In the genomic region with DNA sequence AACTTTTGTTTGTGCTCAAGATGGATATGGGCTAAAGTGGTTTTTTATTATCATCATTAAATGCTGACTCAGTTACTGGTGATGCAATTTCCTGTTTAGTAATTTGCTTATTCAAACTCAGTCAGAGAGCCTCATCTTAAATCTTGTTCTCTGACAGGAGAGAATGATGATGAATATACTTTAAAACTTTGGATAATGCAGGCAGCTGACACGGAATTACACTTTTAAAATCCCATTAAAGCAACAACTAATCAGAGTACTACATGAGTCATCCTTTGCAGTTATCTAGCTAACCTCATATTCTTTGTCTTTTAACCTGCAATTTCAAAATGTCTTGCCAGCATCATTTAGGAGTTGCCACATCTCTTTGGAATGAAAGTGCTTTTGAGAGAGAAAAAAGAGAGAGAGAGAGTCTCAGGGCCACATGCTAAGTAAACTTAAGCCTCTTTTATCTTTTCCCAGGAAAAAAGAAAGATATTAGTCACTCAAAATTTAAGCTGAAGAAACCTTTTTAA, we compare ENCODE assay signal across 1 cellular context.
TF ChIP-seq lines count a peak whose summit lies in the region.

No MANE protein-coding gene starts in this region.

TF ChIP-seq in HEK293, 187 proteins besides CTCF, POLR2A, EP300 and RAD21 (continued from another document and continues in another):
- TF ChIP-seq ZNF112 (tag by site-specific recombination; IDR thresholded peaks at IDR 0.05) (no peak), GLIS1 (tag by site-specific recombination; IDR thresholded peaks at IDR 0.05) (no peak), ZNF23 (tag by site-specific recombination; IDR thresholded peaks at IDR 0.05; ENCODE audit: borderline replicate concordance) (no peak), KLF8 (tag by site-specific recombination; IDR thresholded peaks at IDR 0.05) (peak; percentile 87), ZNF223 (tag by site-specific recombination; IDR thresholded peaks at IDR 0.05) (no peak), ZNF626 (tag by site-specific recombination; IDR thresholded peaks at IDR 0.05) (no peak), ZNF211 (tag by site-specific recombination; IDR thresholded peaks at IDR 0.05; ENCODE audit: low read depth) (no peak), ZSCAN30 (tag by site-specific recombination; IDR thresholded peaks at IDR 0.05) (0 out of 2 replicates have a peak, but pooled peaks have one; percentile 37), ZNF670 (tag by site-specific recombination; IDR thresholded peaks at IDR 0.05; ENCODE audit: low read depth) (no peak), IKZF3 (tag by site-specific recombination; IDR thresholded peaks at IDR 0.05) (peak; percentile 65; the same call in 1 of the 2 replicates), SETDB1 (IDR thresholded peaks at IDR 0.05; ENCODE audit: insufficient read length, low read length) (peak; percentile 23), ZNF202 (tag by site-specific recombination; IDR thresholded peaks at IDR 0.05; ENCODE audit: borderline replicate concordance) (no peak), ZNF623 (tag by site-specific recombination; IDR thresholded peaks at IDR 0.05) (peak; percentile 42; the same call in 1 of the 2 replicates), ZNF426 (tag by site-specific recombination; IDR thresholded peaks at IDR 0.05) (no peak), ZNF37A (tag by site-specific recombination; IDR thresholded peaks at IDR 0.05) (no peak), GLI4 (tag by site-specific recombination; IDR thresholded peaks at IDR 0.05) (no peak), YY1 (tag by site-specific recombination; IDR thresholded peaks at IDR 0.05) (no peak), ZNF391 (tag by site-specific recombination; IDR thresholded peaks at IDR 0.05; ENCODE audit: borderline replicate concordance, low read depth) (peak; percentile 71; the same call in 1 of the 2 replicates), ZBTB8A (tag by site-specific recombination; IDR thresholded peaks at IDR 0.05) (no peak), ZNF610 (tag by site-specific recombination; IDR thresholded peaks at IDR 0.05; ENCODE audit: borderline replicate concordance) (no peak), ZNF404 (tag by site-specific recombination; IDR thresholded peaks at IDR 0.05) (no peak), ZNF132 (tag by site-specific recombination; IDR thresholded peaks at IDR 0.05; ENCODE audit: borderline replicate concordance) (no peak), ZNF785 (tag by site-specific recombination; IDR thresholded peaks at IDR 0.05) (no peak), ZNF266 (tag by site-specific recombination; IDR thresholded peaks at IDR 0.05; ENCODE audit: low read depth) (no peak), ZNF549 (tag by site-specific recombination; IDR thresholded peaks at IDR 0.05) (no peak), ZFP69B (tag by site-specific recombination; IDR thresholded peaks at IDR 0.05) (peak; percentile 81), ZNF416 (tag by site-specific recombination; IDR thresholded peaks at IDR 0.05) (no peak), ZNF555 (tag by site-specific recombination; conservative IDR thresholded peaks at IDR 0.05) (no peak), KLF16 (tag by site-specific recombination; IDR thresholded peaks at IDR 0.05) (peak; percentile 51; the same call in 1 of the 2 replicates), ZNF121 (tag by site-specific recombination; IDR thresholded peaks at IDR 0.05) (no peak), GLI2 (tag by site-specific recombination; IDR thresholded peaks at IDR 0.05; ENCODE audit: borderline replicate concordance, low read depth) (peak; percentile 65; the same call in 1 of the 2 replicates), KLF10 (tag by site-specific recombination; IDR thresholded peaks at IDR 0.05) (peak; percentile 91), ZNF791 (tag by site-specific recombination; IDR thresholded peaks at IDR 0.05) (no peak), HOXC10 (CRISPR knock-in tag; IDR thresholded peaks at IDR 0.05) (no peak), ZNF664 (tag by site-specific recombination; IDR thresholded peaks at IDR 0.05) (peak; percentile 40; the same call in 1 of the 2 replicates), ZNF48 (tag by site-specific recombination; IDR thresholded peaks at IDR 0.05) (no peak), ZNF544 (tag by site-specific recombination; IDR thresholded peaks at IDR 0.05) (no peak), ZNF707 (tag by site-specific recombination; IDR thresholded peaks at IDR 0.05) (no peak), KLF9 (tag by site-specific recombination; IDR thresholded peaks at IDR 0.05; ENCODE audit: low read depth) (no peak), BCL11A (tag by site-specific recombination; IDR thresholded peaks at IDR 0.05; ENCODE audit: low read depth) (peak; percentile 84; the same call in 1 of the 2 replicates), SP2 (tag by site-specific recombination; IDR thresholded peaks at IDR 0.05) (peak; percentile 51), TRIM28 (IDR thresholded peaks at IDR 0.05; ENCODE audit: borderline replicate concordance, low read length) (peak; percentile 71; the same call in 1 of the 2 replicates), EGR2 (tag by site-specific recombination; IDR thresholded peaks at IDR 0.05; ENCODE audit: low read depth) (no peak), ZNF324 (tag by site-specific recombination; IDR thresholded peaks at IDR 0.05) (peak; percentile 92), ZBTB1 (tag by site-specific recombination; IDR thresholded peaks at IDR 0.05) (peak; percentile 89; the same call in 1 of the 2 replicates), ZNF19 (tag by site-specific recombination; IDR thresholded peaks at IDR 0.05; ENCODE audit: low read depth) (no peak), ZNF335 (tag by site-specific recombination; conservative IDR thresholded peaks at IDR 0.05) (peak; percentile 30; the same call in 1 of the 2 replicates), OVOL3 (tag by site-specific recombination; IDR thresholded peaks at IDR 0.05) (peak; percentile 58; the same call in 1 of the 2 replicates), ZNF157 (tag by site-specific recombination; IDR thresholded peaks at IDR 0.05) (no peak), ZNF114 (tag by site-specific recombination; IDR thresholded peaks at IDR 0.05) (no peak)
- TF ChIP-seq, protein P1, sequence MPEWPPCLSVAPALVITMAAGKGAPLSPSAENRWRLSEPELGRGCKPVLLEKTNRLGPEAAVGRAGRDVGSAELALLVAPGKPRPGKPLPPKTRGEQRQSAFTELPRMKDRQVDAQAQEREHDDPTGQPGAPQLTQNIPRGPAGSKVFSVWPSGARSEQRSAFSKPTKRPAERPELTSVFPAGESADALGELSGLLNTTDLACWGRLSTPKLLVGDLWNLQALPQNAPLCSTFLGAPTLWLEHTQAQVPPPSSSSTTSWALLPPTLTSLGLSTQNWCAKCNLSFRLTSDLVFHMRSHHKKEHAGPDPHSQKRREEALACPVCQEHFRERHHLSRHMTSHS (tag by site-specific recombination; IDR thresholded peaks at IDR 0.05): no peak
- TF ChIP-seq, protein P2, sequence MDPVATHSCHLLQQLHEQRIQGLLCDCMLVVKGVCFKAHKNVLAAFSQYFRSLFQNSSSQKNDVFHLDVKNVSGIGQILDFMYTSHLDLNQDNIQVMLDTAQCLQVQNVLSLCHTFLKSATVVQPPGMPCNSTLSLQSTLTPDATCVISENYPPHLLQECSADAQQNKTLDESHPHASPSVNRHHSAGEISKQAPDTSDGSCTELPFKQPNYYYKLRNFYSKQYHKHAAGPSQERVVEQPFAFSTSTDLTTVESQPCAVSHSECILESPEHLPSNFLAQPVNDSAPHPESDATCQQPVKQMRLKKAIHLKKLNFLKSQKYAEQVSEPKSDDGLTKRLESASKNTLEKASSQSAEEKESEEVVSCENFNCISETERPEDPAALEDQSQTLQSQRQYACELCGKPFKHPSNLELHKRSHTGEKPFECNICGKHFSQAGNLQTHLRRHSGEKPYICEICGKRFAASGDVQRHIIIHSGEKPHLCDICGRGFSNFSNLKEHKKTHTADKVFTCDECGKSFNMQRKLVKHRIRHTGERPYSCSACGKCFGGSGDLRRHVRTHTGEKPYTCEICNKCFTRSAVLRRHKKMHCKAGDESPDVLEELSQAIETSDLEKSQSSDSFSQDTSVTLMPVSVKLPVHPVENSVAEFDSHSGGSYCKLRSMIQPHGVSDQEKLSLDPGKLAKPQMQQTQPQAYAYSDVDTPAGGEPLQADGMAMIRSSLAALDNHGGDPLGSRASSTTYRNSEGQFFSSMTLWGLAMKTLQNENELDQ (tag by site-specific recombination; IDR thresholded peaks at IDR 0.05; ENCODE audit: low read depth): no peak
- TF ChIP-seq, protein P3, sequence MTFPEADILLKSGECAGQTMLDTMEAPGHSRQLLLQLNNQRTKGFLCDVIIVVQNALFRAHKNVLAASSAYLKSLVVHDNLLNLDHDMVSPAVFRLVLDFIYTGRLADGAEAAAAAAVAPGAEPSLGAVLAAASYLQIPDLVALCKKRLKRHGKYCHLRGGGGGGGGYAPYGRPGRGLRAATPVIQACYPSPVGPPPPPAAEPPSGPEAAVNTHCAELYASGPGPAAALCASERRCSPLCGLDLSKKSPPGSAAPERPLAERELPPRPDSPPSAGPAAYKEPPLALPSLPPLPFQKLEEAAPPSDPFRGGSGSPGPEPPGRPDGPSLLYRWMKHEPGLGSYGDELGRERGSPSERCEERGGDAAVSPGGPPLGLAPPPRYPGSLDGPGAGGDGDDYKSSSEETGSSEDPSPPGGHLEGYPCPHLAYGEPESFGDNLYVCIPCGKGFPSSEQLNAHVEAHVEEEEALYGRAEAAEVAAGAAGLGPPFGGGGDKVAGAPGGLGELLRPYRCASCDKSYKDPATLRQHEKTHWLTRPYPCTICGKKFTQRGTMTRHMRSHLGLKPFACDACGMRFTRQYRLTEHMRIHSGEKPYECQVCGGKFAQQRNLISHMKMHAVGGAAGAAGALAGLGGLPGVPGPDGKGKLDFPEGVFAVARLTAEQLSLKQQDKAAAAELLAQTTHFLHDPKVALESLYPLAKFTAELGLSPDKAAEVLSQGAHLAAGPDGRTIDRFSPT (tag by site-specific recombination; IDR thresholded peaks at IDR 0.05): peak; percentile 95
- TF ChIP-seq, protein P4, sequence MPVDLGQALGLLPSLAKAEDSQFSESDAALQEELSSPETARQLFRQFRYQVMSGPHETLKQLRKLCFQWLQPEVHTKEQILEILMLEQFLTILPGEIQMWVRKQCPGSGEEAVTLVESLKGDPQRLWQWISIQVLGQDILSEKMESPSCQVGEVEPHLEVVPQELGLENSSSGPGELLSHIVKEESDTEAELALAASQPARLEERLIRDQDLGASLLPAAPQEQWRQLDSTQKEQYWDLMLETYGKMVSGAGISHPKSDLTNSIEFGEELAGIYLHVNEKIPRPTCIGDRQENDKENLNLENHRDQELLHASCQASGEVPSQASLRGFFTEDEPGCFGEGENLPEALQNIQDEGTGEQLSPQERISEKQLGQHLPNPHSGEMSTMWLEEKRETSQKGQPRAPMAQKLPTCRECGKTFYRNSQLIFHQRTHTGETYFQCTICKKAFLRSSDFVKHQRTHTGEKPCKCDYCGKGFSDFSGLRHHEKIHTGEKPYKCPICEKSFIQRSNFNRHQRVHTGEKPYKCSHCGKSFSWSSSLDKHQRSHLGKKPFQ (tag by site-specific recombination; IDR thresholded peaks at IDR 0.05): no peak
- TF ChIP-seq, protein P5, sequence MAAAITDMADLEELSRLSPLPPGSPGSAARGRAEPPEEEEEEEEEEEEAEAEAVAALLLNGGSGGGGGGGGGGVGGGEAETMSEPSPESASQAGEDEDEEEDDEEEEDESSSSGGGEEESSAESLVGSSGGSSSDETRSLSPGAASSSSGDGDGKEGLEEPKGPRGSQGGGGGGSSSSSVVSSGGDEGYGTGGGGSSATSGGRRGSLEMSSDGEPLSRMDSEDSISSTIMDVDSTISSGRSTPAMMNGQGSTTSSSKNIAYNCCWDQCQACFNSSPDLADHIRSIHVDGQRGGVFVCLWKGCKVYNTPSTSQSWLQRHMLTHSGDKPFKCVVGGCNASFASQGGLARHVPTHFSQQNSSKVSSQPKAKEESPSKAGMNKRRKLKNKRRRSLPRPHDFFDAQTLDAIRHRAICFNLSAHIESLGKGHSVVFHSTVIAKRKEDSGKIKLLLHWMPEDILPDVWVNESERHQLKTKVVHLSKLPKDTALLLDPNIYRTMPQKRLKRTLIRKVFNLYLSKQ (tag by site-specific recombination; IDR thresholded peaks at IDR 0.05; ENCODE audit: borderline replicate concordance): no peak
- TF ChIP-seq, protein P6, sequence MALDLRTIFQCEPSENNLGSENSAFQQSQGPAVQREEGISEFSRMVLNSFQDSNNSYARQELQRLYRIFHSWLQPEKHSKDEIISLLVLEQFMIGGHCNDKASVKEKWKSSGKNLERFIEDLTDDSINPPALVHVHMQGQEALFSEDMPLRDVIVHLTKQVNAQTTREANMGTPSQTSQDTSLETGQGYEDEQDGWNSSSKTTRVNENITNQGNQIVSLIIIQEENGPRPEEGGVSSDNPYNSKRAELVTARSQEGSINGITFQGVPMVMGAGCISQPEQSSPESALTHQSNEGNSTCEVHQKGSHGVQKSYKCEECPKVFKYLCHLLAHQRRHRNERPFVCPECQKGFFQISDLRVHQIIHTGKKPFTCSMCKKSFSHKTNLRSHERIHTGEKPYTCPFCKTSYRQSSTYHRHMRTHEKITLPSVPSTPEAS (tag by site-specific recombination; IDR thresholded peaks at IDR 0.05): peak; percentile 50; the same call in 1 of the 2 replicates
- TF ChIP-seq, protein P7, sequence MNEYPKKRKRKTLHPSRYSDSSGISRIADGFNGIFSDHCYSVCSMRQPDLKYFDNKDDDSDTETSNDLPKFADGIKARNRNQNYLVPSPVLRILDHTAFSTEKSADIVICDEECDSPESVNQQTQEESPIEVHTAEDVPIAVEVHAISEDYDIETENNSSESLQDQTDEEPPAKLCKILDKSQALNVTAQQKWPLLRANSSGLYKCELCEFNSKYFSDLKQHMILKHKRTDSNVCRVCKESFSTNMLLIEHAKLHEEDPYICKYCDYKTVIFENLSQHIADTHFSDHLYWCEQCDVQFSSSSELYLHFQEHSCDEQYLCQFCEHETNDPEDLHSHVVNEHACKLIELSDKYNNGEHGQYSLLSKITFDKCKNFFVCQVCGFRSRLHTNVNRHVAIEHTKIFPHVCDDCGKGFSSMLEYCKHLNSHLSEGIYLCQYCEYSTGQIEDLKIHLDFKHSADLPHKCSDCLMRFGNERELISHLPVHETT (tag by site-specific recombination; IDR thresholded peaks at IDR 0.05): peak; percentile 98
- TF ChIP-seq, protein P8, sequence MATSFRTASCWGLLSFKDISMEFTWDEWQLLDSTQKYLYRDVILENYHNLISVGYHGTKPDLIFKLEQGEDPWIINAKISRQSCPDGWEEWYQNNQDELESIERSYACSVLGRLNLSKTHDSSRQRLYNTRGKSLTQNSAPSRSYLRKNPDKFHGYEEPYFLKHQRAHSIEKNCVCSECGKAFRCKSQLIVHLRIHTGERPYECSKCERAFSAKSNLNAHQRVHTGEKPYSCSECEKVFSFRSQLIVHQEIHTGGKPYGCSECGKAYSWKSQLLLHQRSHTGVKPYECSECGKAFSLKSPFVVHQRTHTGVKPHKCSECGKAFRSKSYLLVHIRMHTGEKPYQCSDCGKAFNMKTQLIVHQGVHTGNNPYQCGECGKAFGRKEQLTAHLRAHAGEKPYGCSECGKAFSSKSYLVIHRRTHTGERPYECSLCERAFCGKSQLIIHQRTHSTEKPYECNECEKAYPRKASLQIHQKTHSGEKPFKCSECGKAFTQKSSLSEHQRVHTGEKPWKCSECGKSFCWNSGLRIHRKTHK (tag by site-specific recombination; IDR thresholded peaks at IDR 0.05): no peak
